In the genomic region with DNA sequence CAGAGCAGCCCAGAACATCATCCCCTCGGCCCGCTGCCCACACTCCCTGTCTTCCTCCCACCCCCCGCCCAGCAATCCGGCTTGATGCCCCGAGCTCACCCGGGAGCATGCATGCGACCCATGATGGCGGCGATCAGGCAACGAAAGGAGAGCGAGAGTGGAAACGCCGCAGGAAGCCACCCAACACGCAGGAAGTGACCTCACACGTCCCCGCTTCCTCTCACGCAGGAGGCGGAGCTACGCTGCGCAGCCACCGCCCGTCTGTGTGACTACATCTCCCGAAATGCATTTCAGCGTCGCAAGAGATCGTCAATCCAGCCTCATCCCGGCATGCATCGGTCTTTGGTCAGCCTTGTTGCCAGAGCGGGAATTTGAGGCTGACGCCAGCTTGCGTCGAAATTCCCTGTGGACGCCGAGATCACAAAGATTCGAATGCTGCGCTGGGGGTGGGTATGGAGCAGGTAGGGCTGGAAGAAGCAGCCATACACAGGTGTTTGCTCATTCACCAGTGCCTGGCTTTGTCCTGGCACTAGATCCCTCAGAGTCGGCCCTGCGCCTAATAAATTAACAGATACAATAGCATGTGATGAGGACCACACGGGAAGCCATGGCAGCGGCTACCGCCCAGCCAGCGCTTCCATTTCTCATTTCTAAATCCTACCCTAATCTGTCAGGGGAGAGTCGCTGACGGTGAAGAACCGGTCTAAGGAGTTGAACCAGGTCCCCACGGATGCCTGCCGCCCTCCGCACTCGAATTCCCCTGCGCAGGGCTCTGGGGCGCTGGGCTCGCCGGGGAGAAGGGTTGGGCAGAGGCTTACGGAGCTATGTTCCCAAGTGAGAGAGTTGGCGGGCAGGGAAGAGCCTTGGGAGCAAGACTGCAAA, we compare ENCODE assay signal across 8 cellular contexts. TPM values are rescaled to one million over a fixed set of nuclear protein-coding genes. Genes with fewer than 3 reads are reported as not detected.
DNase-seq lines count a peak whose midpoint lies in the region; ATAC-seq and TF ChIP-seq lines count a peak whose summit lies in the region.

Gene RPS13 (minus strand): TSS at position 148 of the 882 bp plus-strand sequence. CDS start 26 bp downstream, at position 122.

- H2AK5ac ChIP-seq in IMR-90 (ENCODE audit: low read depth, low read length), result peak within 1 kb of the TSS; percentile 81

- H3K4me1 ChIP-seq in IMR-90 (ENCODE audit: control insufficient read depth, insufficient read depth, low read length) (peaks cover 4% of the 10 kb centered on the region; the same call in 1 of the 2 replicates), mononuclear cell (ENCODE audit: insufficient read depth, low read length) (peaks cover 31% of the 10 kb centered on the region)

- CTCF ChIA-PET in IMR-90 (lab: Yijun Ruan, JAX), result interaction anchor here (0.6 to 1.1 kb wide), 4 partner anchors 16 to 139 kb away, joined by 3 to 6 read pairs (median 4); no protein-coding TSS in a partner anchor

- H3K4me3 ChIP-seq in IMR-90 (ENCODE audit: insufficient read depth, low read depth, low read length) (peak within 1 kb of the TSS; percentile 72), epithelial cell of esophagus (ENCODE audit: low read length) (peak within 1 kb of the TSS; percentile 98), mononuclear cell (ENCODE audit: low read length) (peak within 1 kb of the TSS; percentile 77)

- peak; percentile 96 for ATAC-seq in GM21528 (IDR thresholded peaks at IDR 0.05; ENCODE audit: low FRiP score, unreplicated experiment)
- peak; percentile 98 for ATAC-seq in IMR-90 (ENCODE audit: low read depth)

- peak; percentile 96 for TF ChIP-seq POLR2A in IMR-90 (IDR thresholded peaks at IDR 0.05; ENCODE audit: low read depth, low read length)

- no peaks in the 10 kb centered on the region for H3K27me3 ChIP-seq in IMR-90 (ENCODE audit: control insufficient read depth, insufficient read depth, low read length)
- no peaks in the 10 kb centered on the region for H3K27me3 ChIP-seq in mononuclear cell (ENCODE audit: insufficient read depth, low read length)

- no peaks in the 10 kb centered on the region for H3K9me3 ChIP-seq in IMR-90 (ENCODE audit: control insufficient read depth, insufficient read depth, low read length)
- H3K9me3 ChIP-seq in mononuclear cell (ENCODE audit: low read depth, low read length), result no peaks in the 10 kb centered on the region

- peak within 1 kb of the TSS; percentile 78 for H3K4ac ChIP-seq in IMR-90 (ENCODE audit: low read depth, low read length)

- H4K91ac ChIP-seq in IMR-90 (ENCODE audit: insufficient read depth, low read depth, low read length), result peak within 1 kb of the TSS; percentile 57

- peak within 1 kb of the TSS; percentile 5 for H3K18ac ChIP-seq in IMR-90 (ENCODE audit: low read depth, low read length)

- peaks cover 11% of the 10 kb centered on the region for H3K36me3 ChIP-seq in IMR-90 (ENCODE audit: control insufficient read depth, insufficient read depth, low read length)

- peak within 1 kb of the TSS; percentile 70 to 94 for H4K8ac ChIP-seq in IMR-90 (ENCODE audit: low read depth in 2 of 2, low read length in 2 of 2)

- peak within 1 kb of the TSS; percentile 70 for H3K23ac ChIP-seq in IMR-90 (ENCODE audit: low read depth, low read length)

- H2BK15ac ChIP-seq in IMR-90 (ENCODE audit: low read depth, low read length), result no peak within 1 kb of the TSS

- H3K14ac ChIP-seq in IMR-90 (replicated peaks; ENCODE audit: low read depth, low read length), result peak within 1 kb of the TSS; percentile 75

- TF ChIP-seq CTCF in IMR-90 (conservative IDR thresholded peaks at IDR 0.05; ENCODE audit: low read depth, low read length) (no peak), epithelial cell of esophagus (IDR thresholded peaks at IDR 0.05; ENCODE audit: insufficient read depth, low read depth, low read length, missing control alignments) (no peak)

- H2BK20ac ChIP-seq in IMR-90 (ENCODE audit: low read depth, low read length), result no peak within 1 kb of the TSS

- peak within 1 kb of the TSS; percentile 75 for H3K56ac ChIP-seq in IMR-90 (ENCODE audit: extremely low read depth, insufficient read depth, low read length)

- peak within 1 kb of the TSS; percentile 95 for H2AK9ac ChIP-seq in IMR-90 (replicated peaks; ENCODE audit: low read depth, low read length, poor library complexity)

- H2BK120ac ChIP-seq in IMR-90 (ENCODE audit: low read depth, low read length), result no peak within 1 kb of the TSS

- POLR2A ChIA-PET in IMR-90 (lab: Charles Lee; ENCODE audit: unreplicated experiment), result interaction anchor here (0.5 to 0.7 kb wide), 3 partner anchors 13 to 54 kb away, joined by 3 to 16 read pairs (median 4); no protein-coding TSS in a partner anchor

- H3K4me2 ChIP-seq in IMR-90 (ENCODE audit: low read depth, low read length), result peak within 1 kb of the TSS; percentile 91

- no TSS peak for BruUV-seq in IMR-90 (replicated peaks; lab: Mats Ljungman, UMichigan)

- dilution Hi-C loops in IMR-90 (cut with HindIII; ENCODE audit: low sequenced_read_pairs, unreplicated experiment), result no loop called here

- intact Hi-C loops in IMR-90 (cut with micrococcal nuclease), result no loop called here

- H3K9me1 ChIP-seq in IMR-90 (ENCODE audit: insufficient read depth, low read length), result no peaks in the 10 kb centered on the region

- H2BK5ac ChIP-seq in IMR-90 (ENCODE audit: low read depth, low read length, poor library complexity, severe bottlenecking), result peak within 1 kb of the TSS; percentile 80

- H3K27ac ChIP-seq in IMR-90 (ENCODE audit: insufficient read depth, low read length), result peak within 1 kb of the TSS; percentile 83

- peak within 1 kb of the TSS; percentile 89 for H3K9ac ChIP-seq in IMR-90 (ENCODE audit: low read depth, low read length)

- H4K5ac ChIP-seq in IMR-90 (ENCODE audit: low read depth, low read length), result peak within 1 kb of the TSS; percentile 30

- peak within 1 kb of the TSS; percentile 97 for H2AFZ ChIP-seq in IMR-90 (replicated peaks; ENCODE audit: low read length, poor library complexity)

- 0% methylated on average over 24 of the region's 55 CpGs; no CpG with 5 or more reads in 1 of the 2 experiments for WGBS in IMR-90 (ENCODE audit: extremely low coverage in 2 of 2, insufficient read length in 1 of 2), 2 experiments

- no peak for TF ChIP-seq RAD21 in IMR-90 (IDR thresholded peaks at IDR 0.05; ENCODE audit: low read length)

- peak; percentile 98 for DNase-seq in DMS 273 (lab: John Stamatoyannopoulos, UW; ENCODE audit: unreplicated experiment)
- DNase-seq in IMR-90, result peak; percentile 99
- peak; percentile 99 for DNase-seq in OCI-M1 (lab: John Stamatoyannopoulos, UW)
- peak; percentile 93 for DNase-seq in activated T-cell treated with anti-CD3 and anti-CD28 coated beads for 24 hours (ENCODE audit: low read depth)
- DNase-seq in epithelial cell of esophagus (ENCODE audit: low read depth), result peak; percentile 99
- DNase-seq in stimulated activated CD8-positive, alpha-beta memory T cell treated with anti-CD3 and anti-CD28 coated beads, Interleukin-4, amount 100 ng/mL, for 1 hour (ENCODE audit: low read depth in 2 of 2, low spot score in 1 of 2), result peak; percentile 83 to 90

- H3K79me1 ChIP-seq in IMR-90 (ENCODE audit: low read depth in 1 of 2, low read length in 2 of 2), result peaks cover 12 to 29% of the 10 kb centered on the region in 2 experiments

- in situ Hi-C loops in IMR-90 (cut with MboI; ENCODE audit: low sequenced_read_pairs), result no loop called here

- peaks cover 9% of the 10 kb centered on the region; the same call in 1 of the 2 replicates for H4K20me1 ChIP-seq in IMR-90 (ENCODE audit: insufficient read depth, low read length)

TF ChIP-seq in IMR-90, 13 proteins besides CTCF, POLR2A, EP300 and RAD21:
- 0 out of 2 replicates have a peak, but pooled peaks have one; percentile 1 for TF ChIP-seq USF2 (IDR thresholded peaks at IDR 0.05; ENCODE audit: low read depth, low read length)
- 0 out of 2 replicates have a peak, but pooled peaks have one; percentile 1 for TF ChIP-seq NFE2L2 (IDR thresholded peaks at IDR 0.05; ENCODE audit: low read depth, low read length)
- TF ChIP-seq MAZ (IDR thresholded peaks at IDR 0.05; ENCODE audit: borderline replicate concordance, low read depth, low read length), result peak; percentile 37; the same call in 1 of the 2 replicates
- TF ChIP-seq MXI1 (IDR thresholded peaks at IDR 0.05; ENCODE audit: borderline replicate concordance, low read depth, low read length), result peak; percentile 81; the same call in 1 of the 2 replicates
- TF ChIP-seq, protein P1, sequence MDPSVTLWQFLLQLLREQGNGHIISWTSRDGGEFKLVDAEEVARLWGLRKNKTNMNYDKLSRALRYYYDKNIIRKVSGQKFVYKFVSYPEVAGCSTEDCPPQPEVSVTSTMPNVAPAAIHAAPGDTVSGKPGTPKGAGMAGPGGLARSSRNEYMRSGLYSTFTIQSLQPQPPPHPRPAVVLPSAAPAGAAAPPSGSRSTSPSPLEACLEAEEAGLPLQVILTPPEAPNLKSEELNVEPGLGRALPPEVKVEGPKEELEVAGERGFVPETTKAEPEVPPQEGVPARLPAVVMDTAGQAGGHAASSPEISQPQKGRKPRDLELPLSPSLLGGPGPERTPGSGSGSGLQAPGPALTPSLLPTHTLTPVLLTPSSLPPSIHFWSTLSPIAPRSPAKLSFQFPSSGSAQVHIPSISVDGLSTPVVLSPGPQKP (IDR thresholded peaks at IDR 0.05; ENCODE audit: borderline replicate concordance, low read depth, low read length), result no peak
- peak; percentile 86 for TF ChIP-seq CEBPB (IDR thresholded peaks at IDR 0.05; ENCODE audit: low read depth, low read length)
- no peak for TF ChIP-seq BHLHE40 (IDR thresholded peaks at IDR 0.05; ENCODE audit: low read depth, low read length)
- no peak for TF ChIP-seq RFX5 (IDR thresholded peaks at IDR 0.05; ENCODE audit: low read depth, low read length)
- peak; percentile 75; the same call in 1 of the 2 replicates for TF ChIP-seq CHD1 (IDR thresholded peaks at IDR 0.05; ENCODE audit: low read depth, low read length)
- no peak for TF ChIP-seq MAFK (IDR thresholded peaks at IDR 0.05; ENCODE audit: low read depth, low read length)

RNA-seq across cellular contexts. Expression of gene RPS13, which starts in this region (rescaled TPM):
- total RNA-seq in IMR-90 (2012; rRNA removed), result 548 and 1,189 TPM in 2 replicates
- 606 and 701 TPM in 2 replicates for polyA plus RNA-seq in IMR-90 (2012; rRNA removed)
- 446 and 520 TPM in 2 replicates for polyA plus RNA-seq in IMR-90 (2012; cell fraction: cytosol; rRNA removed)
- 164 and 433 TPM in 2 replicates for polyA plus RNA-seq in IMR-90 (2012; cell fraction: nucleus; rRNA removed; ENCODE audit: low replicate concordance)
- 2,085 TPM for total RNA-seq in mononuclear cell

Comparison
In these comparisons a context has a peak if more than half of its experiments do, and no peak if none do; other contexts are left out.
1. Peak in every context shown above with its lines: DNase-seq, ATAC-seq, H3K4me3 ChIP-seq and H3K27ac ChIP-seq.